In the genomic region with DNA sequence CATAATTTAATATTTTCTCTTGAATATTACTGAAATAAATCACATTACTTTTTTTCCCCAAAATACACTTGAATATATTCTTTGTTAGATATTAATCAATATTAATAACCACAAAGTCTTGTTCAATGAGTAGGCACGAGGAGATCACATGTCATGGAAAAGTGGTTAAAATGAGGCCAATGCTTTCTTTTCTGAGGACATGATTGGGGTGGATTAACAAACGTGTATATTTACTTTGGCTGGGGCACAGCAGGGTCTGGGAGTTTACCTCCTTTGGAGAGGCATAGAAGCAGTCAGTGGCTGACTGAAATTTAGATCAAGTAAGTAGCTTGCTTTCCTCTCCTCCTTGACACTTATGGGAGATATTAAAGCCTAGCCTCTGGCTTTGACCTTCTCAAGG, we compare ENCODE assay signal across 1 cellular context.
TF ChIP-seq lines count a peak whose summit lies in the region.

No MANE protein-coding gene starts in this region.

TF ChIP-seq in IMR-90, 13 proteins besides CTCF, POLR2A, EP300 and RAD21:
- TF ChIP-seq RCOR1 (IDR thresholded peaks at IDR 0.05; ENCODE audit: insufficient replicate concordance, low read length) (no peak), FOS (IDR thresholded peaks at IDR 0.05; ENCODE audit: low read depth, low read length) (no peak), USF2 (IDR thresholded peaks at IDR 0.05; ENCODE audit: low read depth, low read length) (no peak), ELK1 (IDR thresholded peaks at IDR 0.05; ENCODE audit: borderline replicate concordance, low read depth, low read length) (no peak), MAZ (IDR thresholded peaks at IDR 0.05; ENCODE audit: borderline replicate concordance, low read depth, low read length) (no peak)
